9 cellular contexts compared by ENCODE assay signal in genomic region chr11:118007563-118008270, GRCh38. TPM values are rescaled to one million over a fixed set of nuclear protein-coding genes. Genes with fewer than 3 reads are reported as not detected.
DNase-seq lines count a peak whose midpoint lies in the region; ATAC-seq, FAIRE-seq and TF ChIP-seq lines count a peak whose summit lies in the region.
"Not testable (repeated sequence)": the region's sequence is repeated elsewhere in the genome, so short reads cannot be mapped to it uniquely, and the experiment has no call there.
"Had no signal": no experiment of that assay in that cellular context is flagged by ENCODE, and none has a peak within 500 bp of the region (broad histone marks: within the 10 kb centered on the region; RNA-seq: fewer than 3 reads in every experiment).

No MANE protein-coding gene starts in this region.

- H3F3A ChIP-seq in OCI-LY1 (ENCODE audit: insufficient read depth, low read length), result not testable (repeated sequence)

- H3K27ac ChIP-seq in CD8-positive, alpha-beta T cell (ENCODE audit: low read depth, low read length), result peak overlapping the region; percentile 53
- H3K27ac ChIP-seq in OCI-LY1 (ENCODE audit: low read depth, low read length, poor library complexity, severe bottlenecking) (peak overlapping the region; percentile 94), GM12878 (ENCODE audit: control insufficient read depth, insufficient read depth) (peak overlapping the region; percentile 73), right lobe of liver (peak overlapping the region in 1 of 3 donors; percentile 29), spleen (peak overlapping the region; percentile 57 to 98 (median 92))

- in situ Hi-C loops in GM12878 (cut with MboI), result not testable (repeated sequence)

- TF ChIP-seq EP300 in GM12878 (IDR thresholded peaks at IDR 0.05; ENCODE audit: borderline replicate concordance in 1 of 2, control insufficient read depth in 1 of 2, low read depth in 2 of 2, low read length in 2 of 2), result peak; percentile 50; a peak in 2 of 4 replicates

- H3K4me1 ChIP-seq in CD8-positive, alpha-beta T cell (ENCODE audit: insufficient read depth, low read length), result peaks cover 100% of the 10 kb centered on the region
- H3K4me1 ChIP-seq in OCI-LY1 (ENCODE audit: insufficient read depth, low read length, severe bottlenecking), result peaks cover 69% of the 10 kb centered on the region
- H3K4me1 ChIP-seq in GM12878 (ENCODE audit: control insufficient read depth, insufficient read depth, low read length), result peaks cover 80% of the 10 kb centered on the region
- not testable (repeated sequence) for H3K4me1 ChIP-seq in right lobe of liver
- peaks cover 53 to 100% (median 95%) of the 10 kb centered on the region in 6 donors for H3K4me1 ChIP-seq in spleen

- H3K27ac Mint-ChIP-seq in CD8-positive, alpha-beta T cell, result peak overlapping the region; percentile 93
- H3K27ac Mint-ChIP-seq in activated CD4-positive, alpha-beta T cell treated with anti-CD3 and anti-CD28 coated beads, Interleukin-2, amount 10 ng/mL, durations not matched to agents 7 days and 5 days, result peak overlapping the region; percentile 90

- not testable (repeated sequence) for H3K27me3 ChIP-seq in CD8-positive, alpha-beta T cell (ENCODE audit: insufficient read depth, low read length); OCI-LY1 (ENCODE audit: insufficient read depth, low read length); GM12878 (replicated peaks in 1 of 2; ENCODE audit: control insufficient read depth in 2 of 2, insufficient read depth in 2 of 2, low read length in 1 of 2); right lobe of liver; spleen (replicated peaks in 1 of 7)

- H3K4me3 ChIP-seq in CD8-positive, alpha-beta T cell (ENCODE audit: low read depth, low read length), result peak overlapping the region; percentile 21
- not testable (repeated sequence) for H3K4me3 ChIP-seq in OCI-LY1 (ENCODE audit: low read depth, low read length, poor library complexity, severe bottlenecking); GM12878; right lobe of liver
- H3K4me3 ChIP-seq in spleen, result peak overlapping the region in 1 of 8 donors; percentile 19

- not testable (repeated sequence) for H3K36me3 ChIP-seq in CD8-positive, alpha-beta T cell (ENCODE audit: insufficient read depth, low read length); OCI-LY1 (ENCODE audit: insufficient read depth, low read length); GM12878 (ENCODE audit: control insufficient read depth in 2 of 2, insufficient read depth in 2 of 2, low read length in 1 of 2); right lobe of liver; spleen

- ATAC-seq in CD8-positive, alpha-beta T cell, result peak; percentile 57
- ATAC-seq in GM21381 (IDR thresholded peaks at IDR 0.05; ENCODE audit: unreplicated experiment) (peak; percentile 46), HG03108 (IDR thresholded peaks at IDR 0.05; ENCODE audit: unreplicated experiment) (peak; percentile 37), GM12878 (peak; percentile 46), right lobe of liver (peak in 3 of 4 donors; percentile 18 to 32 (median 24))

- not testable (repeated sequence) for H3K27me3 Mint-ChIP-seq in CD8-positive, alpha-beta T cell (ENCODE audit: low read depth); activated CD4-positive, alpha-beta T cell treated with anti-CD3 and anti-CD28 coated beads, Interleukin-2, amount 10 ng/mL, durations not matched to agents 7 days and 5 days

- TF ChIP-seq RAD21 in GM12878 (IDR thresholded peaks at IDR 0.05; ENCODE audit: insufficient read depth, low read depth, low read length), result not testable (repeated sequence)

- H3K9me3 ChIP-seq in CD8-positive, alpha-beta T cell (ENCODE audit: low read length); OCI-LY1 (ENCODE audit: low read length); GM12878 (replicated peaks; ENCODE audit: control insufficient read depth, insufficient read depth, low read length); right lobe of liver; spleen: not testable (repeated sequence)

- H3K4me2 ChIP-seq in OCI-LY1 (ENCODE audit: low read length), result not testable (repeated sequence)
- H3K4me2 ChIP-seq in GM12878 (ENCODE audit: control insufficient read depth, insufficient read depth), result peak overlapping the region; percentile 46; the same call in 1 of the 2 replicates

- not testable (repeated sequence) for BruUV-seq in GM12878 (replicated peaks; lab: Mats Ljungman, UMichigan)

- not testable (repeated sequence) for H3K9me2 ChIP-seq in OCI-LY1 (ENCODE audit: low read depth, low read length)

- RAD21 ChIA-PET in GM12878 (lab: Charles Lee; ENCODE audit: unreplicated experiment), result interaction anchor here (0.6 to 3.2 kb wide), 9 partner anchors 20 to 1920 kb away, joined by 3 to 21 read pairs (median 5); partner anchors contain the start of gene IL10RA

- not testable (repeated sequence) for H3K79me2 ChIP-seq in OCI-LY1 (ENCODE audit: insufficient read depth, low read length); GM12878 (ENCODE audit: control insufficient read depth, insufficient read depth, low read length)

- H2AFZ ChIP-seq in OCI-LY1 (ENCODE audit: low read length); GM12878 (ENCODE audit: control insufficient read depth, low read depth, low read length): not testable (repeated sequence)

- CTCF ChIA-PET in CD8-positive, alpha-beta T cell (lab: Charles Lee), result interaction anchor here (0.8 to 27.1 kb wide), 6 partner anchors 13 to 76 kb away, joined by 3 to 403 read pairs (median 17); partner anchors contain the start of gene IL10RA
- CTCF ChIA-PET in activated CD4-positive, alpha-beta T cell treated with anti-CD3 and anti-CD28 coated beads, Interleukin-2, amount 10 ng/mL, durations not matched to agents 7 days and 5 days (lab: Charles Lee), result interaction anchor here (0.6 to 1.7 kb wide), 8 partner anchors 8 to 184 kb away, joined by 3 to 8 read pairs (median 4); no protein-coding TSS in a partner anchor
- CTCF ChIA-PET in GM12878 (lab: Yijun Ruan, JAX), result interaction anchor here (0.6 to 8.0 kb wide), 11 partner anchors 8 to 192 kb away, joined by 3 to 49 read pairs (median 4); partner anchors contain the start of genes FXYD2 and IL10RA

- peak; percentile 69 for FAIRE-seq in GM12878 (lab: Jason Lieb, UNC)

- peak in 2 of 7 experiments; percentile 40 to 77 for DNase-seq in CD8-positive, alpha-beta T cell
- DNase-seq in activated CD4-positive, alpha-beta T cell treated with anti-CD3 and anti-CD28 coated beads, Interleukin-2, amount 10 ng/mL, durations not matched to agents 7 days and 5 days, result peak; percentile 46
- DNase-seq in GM12878 (ENCODE audit: low read depth, low spot score); right lobe of liver: not testable (repeated sequence)
- DNase-seq in spleen, result peak; percentile 87

- H3K4me1 Mint-ChIP-seq in CD8-positive, alpha-beta T cell (ENCODE audit: low read depth), result peaks cover 98% of the 10 kb centered on the region
- peaks cover 93% of the 10 kb centered on the region for H3K4me1 Mint-ChIP-seq in activated CD4-positive, alpha-beta T cell treated with anti-CD3 and anti-CD28 coated beads, Interleukin-2, amount 10 ng/mL, durations not matched to agents 7 days and 5 days

- not testable (repeated sequence) for H3K36me3 Mint-ChIP-seq in CD8-positive, alpha-beta T cell
- H3K36me3 Mint-ChIP-seq in activated CD4-positive, alpha-beta T cell treated with anti-CD3 and anti-CD28 coated beads, Interleukin-2, amount 10 ng/mL, durations not matched to agents 7 days and 5 days (ENCODE audit: low read depth), result peaks cover 29% of the 10 kb centered on the region

- 23% methylated on average over 11 of the region's 11 CpGs for WGBS in GM12878 (ENCODE audit: insufficient coverage, insufficient replicate concordance, low lambda C conversion rate, missing lambda C conversion rate)
- WGBS in right lobe of liver (ENCODE audit: insufficient coverage, low coverage, low lambda C conversion rate, missing lambda C conversion rate), result 57% methylated on average over 10 of the region's 11 CpGs
- 38 to 64% (median 50%) methylated on average over 11 of the region's 11 CpGs for WGBS in spleen, 5 donors

- not testable (repeated sequence) for H3K9ac ChIP-seq in OCI-LY1 (ENCODE audit: low read length)
- H3K9ac ChIP-seq in GM12878 (ENCODE audit: control insufficient read depth, insufficient read depth, low read length), result peak overlapping the region; percentile 30

- not testable (repeated sequence) for H4K20me1 ChIP-seq in OCI-LY1 (ENCODE audit: insufficient read depth, low read length); GM12878 (ENCODE audit: control insufficient read depth, insufficient read depth)

- POLR2A ChIA-PET in CD8-positive, alpha-beta T cell (lab: Charles Lee), result interaction anchor here (0.8 to 27.3 kb wide), 11 partner anchors 2 to 57 kb away, joined by 3 to 633 read pairs (median 5); partner anchors contain the start of gene IL10RA
- POLR2A ChIA-PET in activated CD4-positive, alpha-beta T cell treated with anti-CD3 and anti-CD28 coated beads, Interleukin-2, amount 10 ng/mL, durations not matched to agents 7 days and 5 days (lab: Charles Lee), result interaction anchor here (0.5 kb wide), 1 partner anchor 44 kb away, joined by 3 read pairs; no protein-coding TSS in a partner anchor
- POLR2A ChIA-PET in GM12878 (lab: Charles Lee), result interaction anchor here (0.6 to 4.3 kb wide), 6 partner anchors 10 to 220 kb away, joined by 3 to 20 read pairs (median 7); no protein-coding TSS in a partner anchor

- SMC1A ChIA-PET in GM12878 (lab: Charles Lee; ENCODE audit: uncharacterized antibody, unreplicated experiment), result interaction anchor here (0.6 to 19.0 kb wide), 10 partner anchors 8 to 193 kb away, joined by 3 to 280 read pairs (median 4); partner anchors contain the start of gene IL10RA

- intact Hi-C loops in CD8-positive, alpha-beta T cell (cut with DNase I, micrococcal nuclease); GM12878 (cut with micrococcal nuclease; ENCODE audit: unreplicated experiment); right lobe of liver (cut with DNase I); spleen (cut with DNase I; ENCODE audit: low total_unique reads): not testable (repeated sequence)

- not testable (repeated sequence) for H3K9me3 Mint-ChIP-seq in CD8-positive, alpha-beta T cell
- H3K9me3 Mint-ChIP-seq in activated CD4-positive, alpha-beta T cell treated with anti-CD3 and anti-CD28 coated beads, Interleukin-2, amount 10 ng/mL, durations not matched to agents 7 days and 5 days, result peaks cover 17% of the 10 kb centered on the region

- TF ChIP-seq CTCF in CD8-positive, alpha-beta T cell (IDR thresholded peaks at IDR 0.05); OCI-LY1 (IDR thresholded peaks at IDR 0.05; ENCODE audit: low read length); GM12878 (IDR thresholded peaks at IDR 0.05 in 2 of 3, conservative IDR thresholded peaks at IDR 0.05 in 1 of 3; ENCODE audit: control insufficient read depth in 2 of 3, extremely low read depth in 1 of 3, insufficient read depth in 1 of 3, low read depth in 3 of 3, low read length in 3 of 3); right lobe of liver (IDR thresholded peaks at IDR 0.05); spleen (IDR thresholded peaks at IDR 0.05 in 8 of 11, conservative IDR thresholded peaks at IDR 0.05 in 3 of 11): not testable (repeated sequence)

- not testable (repeated sequence) for TF ChIP-seq POLR2A in GM12878 (IDR thresholded peaks at IDR 0.05; ENCODE audit: low read depth, low read length); right lobe of liver (IDR thresholded peaks at IDR 0.05); spleen (IDR thresholded peaks at IDR 0.05)

- peak overlapping the region; percentile 74 for H3K4me3 Mint-ChIP-seq in CD8-positive, alpha-beta T cell
- H3K4me3 Mint-ChIP-seq in activated CD4-positive, alpha-beta T cell treated with anti-CD3 and anti-CD28 coated beads, Interleukin-2, amount 10 ng/mL, durations not matched to agents 7 days and 5 days, result peak overlapping the region; percentile 58

RNA-seq across cellular contexts. Expression of gene IL10RA, which starts 21.5 kb away (rescaled TPM):
- 100 to 1,000 TPM; 295 to 299 TPM for total RNA-seq in CD8-positive, alpha-beta T cell
- 100 to 1,000 TPM; 161 to 187 TPM for total RNA-seq in activated CD4-positive, alpha-beta T cell treated with anti-CD3 and anti-CD28 coated beads, Interleukin-2, amount 10 ng/mL, durations not matched to agents 7 days and 5 days
- total RNA-seq in GM12878 (2013; cell fraction: nucleolus; rRNA removed), result 57.8 and 59.8 TPM in 2 replicates
- total RNA-seq in GM12878 (2014; rRNA removed) (12.0 and 12.5 TPM in 2 replicates), GM12878 (2014; rRNA removed; fragmentation: Illumina TruSeq; extraction: Trizol) (6.5 and 8.8 TPM in 2 replicates), GM12878 (2021) (10.8 and 11.8 TPM in 2 replicates), right lobe of liver (10 to 100 TPM in 2 of 6 experiments, 1 to 10 TPM in 4; 4.9 to 17.9 (median 7.4) TPM), spleen (100 to 1,000 TPM; 114 to 239 (median 171) TPM)
- polyA plus RNA-seq in GM12878 (2011; ENCODE audit: low read depth), result 22.6 TPM
- polyA plus RNA-seq in GM12878 (2011; rRNA removed) (29.5 and 45.9 TPM in 2 replicates), GM12878 (2014; fragmentation: Illumina TruSeq; extraction: Trizol) (5.9 and 13.7 TPM in 2 replicates), GM12878 (2014; fragmentation: Nextera tagmentation; extraction: Ambion mirVana) (1 to 10 TPM in 1 of 2 experiments, under 1 TPM in 1; 0.77 to 1.4 TPM), GM12878 (2014; rRNA removed) (11.0 and 18.7 TPM in 2 replicates), GM12878 (2016; fragmentation: Nextera tagmentation; extraction: Ambion mirVana) (1 to 10 TPM; 7.4 to 8.5 TPM), spleen (10 to 100 TPM; 32.9 to 39.4 (median 38.3) TPM)
- 38.2 and 61.8 TPM in 2 replicates for polyA plus RNA-seq in GM12878 (2011; cell fraction: cytosol; rRNA removed)
- 57.3 and 71.0 TPM in 2 replicates for polyA plus RNA-seq in GM12878 (2011; cell fraction: nucleus; rRNA removed)
- 13.8 and 14.8 TPM in 2 replicates for polyA plus RNA-seq in GM12878 (2012)
- polyA minus RNA-seq in GM12878 (2011; rRNA and poly(A)+ RNA removed), result 76.7 and 94.2 TPM in 2 replicates
- polyA minus RNA-seq in GM12878 (2011; cell fraction: cytosol; rRNA and poly(A)+ RNA removed), result 17.8 and 20.6 TPM in 2 replicates
- polyA minus RNA-seq in GM12878 (2011; cell fraction: nucleus; rRNA and poly(A)+ RNA removed), result 57.1 and 67.5 TPM in 2 replicates
- total RNA-seq: dermis microvascular lymphatic vessel endothelial cell had no signal
